In genomic region chr9:68501159-68501506, GRCh38 we compare ENCODE assay signal across 21 cellular contexts. TPM values are rescaled to one million over a fixed set of nuclear protein-coding genes. Genes with fewer than 3 reads are reported as not detected.
DNase-seq lines count a peak whose midpoint lies in the region; ATAC-seq and TF ChIP-seq lines count a peak whose summit lies in the region.
"Had no signal": no experiment of that assay in that cellular context is flagged by ENCODE, and none has a peak within 500 bp of the region (broad histone marks: within the 10 kb centered on the region; RNA-seq: fewer than 3 reads in every experiment).

No MANE protein-coding gene starts in this region.

- no peak overlapping the region for H4K8ac ChIP-seq in trophoblast cell (ENCODE audit: low read depth, low read length)

- ATAC-seq in aorta (ENCODE audit: low FRiP score), result no peak
- ATAC-seq in left lung, result no peak
- no peak for ATAC-seq in sciatic nerve
- ATAC-seq: HCT116; natural killer cell; stimulated activated naive CD8-positive, alpha-beta T cell treated with anti-CD3 and anti-CD28 coated beads, Interleukin-15, amount 100 ng/mL, for 72 hours; T-cell had no signal

- no peak overlapping the region for H3K9ac ChIP-seq in trophoblast cell (ENCODE audit: low read length)

- H3K36me3 ChIP-seq in right atrium auricular region (peaks cover 50% of the 10 kb centered on the region), esophagus muscularis mucosa (peaks cover 10 to 68% (median 30%) of the 10 kb centered on the region in 4 donors), trophoblast cell (ENCODE audit: control insufficient read depth in 1 of 2, insufficient read depth in 2 of 2, low read length in 2 of 2) (no peaks in the 10 kb centered on the region), aorta (ENCODE audit: control insufficient read depth in 1 of 2, insufficient read depth in 2 of 2, low read length in 1 of 2) (peaks cover 0 to 3% of the 10 kb centered on the region in 2 donors), left lung (no peaks in the 10 kb centered on the region)

- H3K27me3 ChIP-seq in right atrium auricular region, result no peaks in the 10 kb centered on the region
- no peaks in the 10 kb centered on the region for H3K27me3 ChIP-seq in esophagus muscularis mucosa
- no peaks in the 10 kb centered on the region for H3K27me3 ChIP-seq in trophoblast cell (ENCODE audit: insufficient read depth, low read length)
- H3K27me3 ChIP-seq in aorta (ENCODE audit: control insufficient read depth in 1 of 2, insufficient read depth in 2 of 2, low read length in 1 of 2), result no peaks in the 10 kb centered on the region
- no peaks in the 10 kb centered on the region for H3K27me3 ChIP-seq in left lung
- H3K27me3 ChIP-seq: Peyer's patch had no signal

- H3K4me1 ChIP-seq in right atrium auricular region (peaks cover 0 to 66% of the 10 kb centered on the region in 2 donors), esophagus muscularis mucosa (peaks cover 54 to 66% (median 58%) of the 10 kb centered on the region in 4 donors), trophoblast cell (ENCODE audit: control insufficient read depth in 1 of 2, insufficient read depth in 2 of 2, low read length in 2 of 2) (peaks cover 5 to 9% of the 10 kb centered on the region in 2 experiments), aorta (ENCODE audit: control insufficient read depth in 1 of 2, insufficient read depth in 2 of 2, low read length in 2 of 2) (peaks cover 4 to 5% of the 10 kb centered on the region in 2 donors), left lung (peaks cover 0 to 6% of the 10 kb centered on the region in 2 donors)

- WGBS in esophagus muscularis mucosa, result 69% methylated on average over 2 of the region's 2 CpGs
- WGBS in trophoblast cell (ENCODE audit: extremely low coverage, insufficient coverage, insufficient read length), result no CpG with 5 or more reads among the region's 2 CpGs
- WGBS in aorta, 2 donors, result 7 to 8% methylated on average over 2 of the region's 2 CpGs

- TF ChIP-seq CTCF in right atrium auricular region (IDR thresholded peaks at IDR 0.05) (no peak), esophagus muscularis mucosa (IDR thresholded peaks at IDR 0.05) (no peak), left lung (IDR thresholded peaks at IDR 0.05) (no peak)

- H2BK5ac ChIP-seq in trophoblast cell (ENCODE audit: low read depth, low read length, poor library complexity), result no peak overlapping the region

- H3K79me1 ChIP-seq in trophoblast cell (ENCODE audit: low read length), result peaks cover 4% of the 10 kb centered on the region

- H2AFZ ChIP-seq in trophoblast cell (ENCODE audit: insufficient read depth, low read length, poor library complexity), result no peak overlapping the region

- no peak overlapping the region for H3K14ac ChIP-seq in trophoblast cell (ENCODE audit: low read length)

- no peak overlapping the region for H4K12ac ChIP-seq in trophoblast cell (ENCODE audit: low read depth, low read length)

- DNase-seq in right atrium auricular region (ENCODE audit: low spot score) (no peak), cardiac septum (ENCODE audit: low spot score) (no peak), esophagus muscularis mucosa (ENCODE audit: extremely low spot score) (no peak), trophoblast cell (peak in 1 of 2 donors; percentile 4), aorta (no peak), left lung (no peak), dedifferentiated amniotic fluid mesenchymal stem cell (ENCODE audit: extremely low spot score) (no peak), sciatic nerve (ENCODE audit: low spot score) (no peak)
- DNase-seq: CD4-positive, alpha-beta memory T cell; DND-41; endodermal cell; KG1; natural killer cell; NCI-H1105 treated with DMSO at 0.1 percent for 48 hours; NCI-H2171; Peyer's patch; stimulated activated naive CD8-positive, alpha-beta T cell treated with anti-CD3 and anti-CD28 coated beads, Interleukin-15, amount 100 ng/mL, for 72 hours; T-cell had no signal

- H3K27ac ChIP-seq in right atrium auricular region, result peak overlapping the region; percentile 74 to 92
- peak overlapping the region; percentile 85 to 89 (median 88) for H3K27ac ChIP-seq in esophagus muscularis mucosa (replicated peaks in 1 of 4)
- H3K27ac ChIP-seq in trophoblast cell (ENCODE audit: low read depth, low read length), result peak overlapping the region; percentile 57
- peak overlapping the region; percentile 98 to 100 for H3K27ac ChIP-seq in aorta (ENCODE audit: low read depth in 1 of 2, low read length in 2 of 2)
- peak overlapping the region in 1 of 2 donors; percentile 57 for H3K27ac ChIP-seq in left lung

- no peak overlapping the region for H3K4me2 ChIP-seq in trophoblast cell (ENCODE audit: low read length)

- H3K9me3 ChIP-seq in right atrium auricular region (no peaks in the 10 kb centered on the region), esophagus muscularis mucosa (no peaks in the 10 kb centered on the region), trophoblast cell (ENCODE audit: insufficient read depth, low read depth, low read length) (no peaks in the 10 kb centered on the region), aorta (ENCODE audit: control insufficient read depth, low read length) (no peaks in the 10 kb centered on the region), left lung (no peaks in the 10 kb centered on the region)
- H3K9me3 ChIP-seq: Peyer's patch had no signal

- no peak overlapping the region for H2BK120ac ChIP-seq in trophoblast cell (ENCODE audit: insufficient read depth, low read length, poor library complexity)

- no peak overlapping the region for H2BK12ac ChIP-seq in trophoblast cell (ENCODE audit: low read length)

- peaks cover 1% of the 10 kb centered on the region for H3K79me2 ChIP-seq in trophoblast cell (ENCODE audit: control insufficient read depth, insufficient read depth, low read length, poor library complexity)

- H4K91ac ChIP-seq in trophoblast cell (ENCODE audit: low read depth, low read length), result peak overlapping the region; percentile 60

- H3K18ac ChIP-seq in trophoblast cell (ENCODE audit: low read length), result no peak overlapping the region

- no peak overlapping the region for H3K4ac ChIP-seq in trophoblast cell (ENCODE audit: low read depth, low read length)

- H3K23ac ChIP-seq in trophoblast cell (ENCODE audit: low read length), result no peak overlapping the region

- no peak overlapping the region for H3K4me3 ChIP-seq in right atrium auricular region
- no peak overlapping the region for H3K4me3 ChIP-seq in esophagus muscularis mucosa
- no peak overlapping the region for H3K4me3 ChIP-seq in trophoblast cell (ENCODE audit: low read depth, low read length)
- H3K4me3 ChIP-seq in aorta (ENCODE audit: low read length in 2 of 2), result no peak overlapping the region
- H3K4me3 ChIP-seq in left lung, result no peak overlapping the region
- H3K4me3 ChIP-seq: lung, Peyer's patch had no signal

- no peak for TF ChIP-seq EP300 in esophagus muscularis mucosa (IDR thresholded peaks at IDR 0.05)

- intact Hi-C loops in cardiac septum (cut with DNase I), result loop anchor here (2.0 to 10.0 kb wide), 4 partner anchors 39 to 146 kb away; partner anchors contain the start of gene PGM5
- intact Hi-C loops in esophagus muscularis mucosa (cut with DNase I), result no loop called here
- intact Hi-C loops in aorta (cut with DNase I), result loop anchor here in 1 of 2 donors (10.0 kb wide), 3 partner anchors 64 to 146 kb away; partner anchors contain the start of gene PGM5
- intact Hi-C loops in left lung (cut with DNase I), result no loop called here
- intact Hi-C loops in sciatic nerve (cut with DNase I), result no loop called here

- no peak overlapping the region for H2AK5ac ChIP-seq in trophoblast cell (ENCODE audit: low read length)

- TF ChIP-seq POLR2A in esophagus muscularis mucosa (IDR thresholded peaks at IDR 0.05; ENCODE audit: low read depth), result no peak

RNA-seq across cellular contexts. Expression of gene TMEM252, which starts 39.5 kb away (rescaled TPM):
- total RNA-seq in right atrium auricular region (not detected), cardiac septum (not detected), esophagus muscularis mucosa (under 1 TPM in 1 of 4 donors, not detected in 3; 0.34 TPM), aorta (not detected), left lung (not detected), sciatic nerve (not detected)
- polyA plus RNA-seq in trophoblast cell (2013), result not detected in 2 replicates
- polyA plus RNA-seq in aorta, result under 1 TPM in 1 of 2 donors, not detected in 1; 0.75 TPM
- total RNA-seq: CD4-positive, alpha-beta memory T cell; cerebellum; endodermal cell; lung; natural killer cell; T-cell had no signal
- polyA plus RNA-seq: CD4-positive, alpha-beta memory T cell; lung had no signal
